Comparison of ENCODE assay signal across 22 cellular contexts in the genomic region with DNA sequence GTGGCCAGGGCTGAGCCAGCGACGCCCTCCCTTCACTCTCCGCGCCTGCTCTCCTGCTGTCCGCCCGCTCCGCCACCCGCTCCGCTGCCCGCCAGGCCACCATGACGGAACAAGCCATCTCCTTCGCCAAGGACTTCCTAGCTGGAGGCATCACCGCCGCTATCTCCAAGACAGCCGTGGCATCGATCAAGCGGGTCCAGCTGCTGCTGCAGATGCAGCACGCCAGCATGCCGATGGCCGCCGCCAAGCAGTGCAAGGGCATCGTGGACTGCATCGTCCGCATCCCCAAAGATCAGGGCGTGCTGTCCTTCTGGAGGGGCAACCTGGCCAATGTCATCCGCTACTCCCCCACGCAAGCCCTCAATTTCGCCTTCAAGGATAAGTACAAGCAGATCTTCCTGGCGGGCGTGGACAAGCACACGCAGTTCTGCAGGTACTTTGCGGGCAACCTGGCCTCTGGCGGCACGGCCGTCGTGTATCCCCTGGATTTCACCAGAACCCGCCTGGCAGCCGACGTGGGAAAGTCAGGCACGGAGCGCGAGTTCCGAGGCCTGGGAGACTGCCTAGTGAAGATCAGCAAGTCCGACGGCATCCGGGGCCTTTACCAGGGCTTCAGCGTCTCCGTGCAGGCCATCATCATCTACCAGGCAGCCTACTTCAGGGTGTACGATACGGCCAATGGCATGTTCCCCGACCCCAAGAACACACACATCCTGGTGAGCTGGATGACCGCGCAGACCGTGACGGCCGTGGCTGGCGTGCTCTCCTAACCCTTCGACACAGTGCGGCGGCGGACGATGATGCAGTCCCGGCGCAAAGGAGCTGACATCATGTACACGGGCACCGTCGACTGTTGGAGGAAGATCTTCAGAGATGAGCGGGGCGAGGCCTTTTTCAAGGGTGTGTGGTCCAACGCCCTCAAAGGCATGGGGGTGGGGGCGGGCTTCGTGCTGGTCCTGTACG.
DNase-seq lines count a peak whose midpoint lies in the region; ATAC-seq and TF ChIP-seq lines count a peak whose summit lies in the region.
"Had no signal": no experiment of that assay in that cellular context is flagged by ENCODE, and none has a peak within 500 bp of the region (broad histone marks: within the 10 kb centered on the region; RNA-seq: fewer than 3 reads in every experiment).

No MANE protein-coding gene starts in this region.

- H3K9ac ChIP-seq in IMR-90 (ENCODE audit: low read depth, low read length): no peak overlapping the region

- WGBS in IMR-90 (ENCODE audit: extremely low coverage in 2 of 2, insufficient read length in 1 of 2), 2 experiments: 92% methylated on average over 37 of the region's 73 CpGs; no CpG with 5 or more reads in 1 of the 2 experiments
- WGBS in spleen, 5 donors: 93 to 97% (median 97%) methylated on average over 57 to 73 of the region's 73 CpGs

- CTCF ChIA-PET in IMR-90 (lab: Yijun Ruan, JAX): no interaction called here

- H4K5ac ChIP-seq in IMR-90 (ENCODE audit: low read depth, low read length): no peak overlapping the region

- no peak overlapping the region for H2BK120ac ChIP-seq in IMR-90 (ENCODE audit: low read depth, low read length)

- H2BK20ac ChIP-seq in IMR-90 (ENCODE audit: low read depth, low read length): no peak overlapping the region

- H3K56ac ChIP-seq in IMR-90 (ENCODE audit: extremely low read depth, insufficient read depth, low read length): no peak overlapping the region

- ATAC-seq in IMR-90 (ENCODE audit: low read depth) (no peak), lower lobe of right lung (peak in 1 of 2 donors; percentile 17)
- ATAC-seq: A549; CD8-positive, alpha-beta T cell; HepG2; K562; PC-3 had no signal

- DNase-seq in Daoy (ENCODE audit: low read depth) (peak; percentile 5), IMR-90 (no peak), lower lobe of right lung (peak; percentile 43), spleen (peak; percentile 71), SW 1271 (lab: John Stamatoyannopoulos, UW) (no peak), H7 (no peak)
- DNase-seq in stimulated activated CD4-positive, alpha-beta T cell treated with anti-CD3 and anti-CD28 coated beads, Interleukin-1b, Interleukin-23, amount 100 ng/mL, for 48 hours: no peak
- DNase-seq: Caco-2; CD8-positive, alpha-beta T cell; DMS79; GF-D8; NCI-H2029; NCI-H446 treated with DMSO at 0.1 percent for 48 hours; NCI-H526; NCI-H82; NK-92 treated with Interleukin-12 subunit alpha and Interleukin-12 subunit beta, amount 100 ng/mL, for 24 hours; PC-3; SHP77 had no signal

- H3K9me1 ChIP-seq in IMR-90 (ENCODE audit: insufficient read depth, low read length): no peaks in the 10 kb centered on the region

- H3K23ac ChIP-seq in IMR-90 (ENCODE audit: low read depth, low read length): no peak overlapping the region

- TF ChIP-seq POLR2A in IMR-90 (IDR thresholded peaks at IDR 0.05; ENCODE audit: low read depth, low read length) (no peak), spleen (IDR thresholded peaks at IDR 0.05) (no peak)

- intact Hi-C loops in IMR-90 (cut with micrococcal nuclease) (no loop called here), lower lobe of right lung (cut with DNase I) (no loop called here), spleen (cut with DNase I; ENCODE audit: low total_unique reads) (no loop called here)

- H3K4me3 ChIP-seq in IMR-90 (ENCODE audit: insufficient read depth, low read depth, low read length) (no peak overlapping the region), lower lobe of right lung (no peak overlapping the region), spleen (no peak overlapping the region), H7 (ENCODE audit: insufficient read depth, low read depth, low read length) (no peak overlapping the region)
- H3K4me3 ChIP-seq: A549, K562 had no signal

- H2BK15ac ChIP-seq in IMR-90 (ENCODE audit: low read depth, low read length): no peak overlapping the region

- H4K91ac ChIP-seq in IMR-90 (ENCODE audit: insufficient read depth, low read depth, low read length): no peak overlapping the region

- peaks cover 11% of the 10 kb centered on the region; the same call in 1 of the 2 replicates for H3K9me3 ChIP-seq in IMR-90 (ENCODE audit: control insufficient read depth, insufficient read depth, low read length)
- peaks cover 5% of the 10 kb centered on the region for H3K9me3 ChIP-seq in lower lobe of right lung
- peaks cover 0 to 21% (median 13%) of the 10 kb centered on the region in 8 donors for H3K9me3 ChIP-seq in spleen
- H3K9me3 ChIP-seq: A549, Caco-2 had no signal

- H3K4me2 ChIP-seq in IMR-90 (ENCODE audit: low read depth, low read length): no peak overlapping the region
- H3K4me2 ChIP-seq: A549 had no signal

- no peaks in the 10 kb centered on the region for H3K36me3 ChIP-seq in IMR-90 (ENCODE audit: control insufficient read depth, insufficient read depth, low read length)
- H3K36me3 ChIP-seq in lower lobe of right lung: no peaks in the 10 kb centered on the region
- H3K36me3 ChIP-seq in spleen: no peaks in the 10 kb centered on the region
- H3K36me3 ChIP-seq in H7 (replicated peaks; ENCODE audit: control insufficient read depth, insufficient read depth, low read length): no peaks in the 10 kb centered on the region

- H4K8ac ChIP-seq in IMR-90 (ENCODE audit: low read depth in 2 of 2, low read length in 2 of 2): no peak overlapping the region

- POLR2A ChIA-PET in IMR-90 (lab: Charles Lee; ENCODE audit: unreplicated experiment): no interaction called here

- H4K20me1 ChIP-seq in IMR-90 (ENCODE audit: insufficient read depth, low read length): no peaks in the 10 kb centered on the region

- dilution Hi-C loops in IMR-90 (cut with HindIII; ENCODE audit: low sequenced_read_pairs, unreplicated experiment): no loop called here

- H3K79me1 ChIP-seq in IMR-90 (ENCODE audit: low read depth in 1 of 2, low read length in 2 of 2): no peaks in the 10 kb centered on the region

- no peak overlapping the region for H2AK5ac ChIP-seq in IMR-90 (ENCODE audit: low read depth, low read length)

- no peak for TF ChIP-seq RAD21 in IMR-90 (IDR thresholded peaks at IDR 0.05; ENCODE audit: low read length)

- peak overlapping the region; percentile 23 for H2AFZ ChIP-seq in IMR-90 (replicated peaks; ENCODE audit: low read length, poor library complexity)

- no peaks in the 10 kb centered on the region for H3K27me3 ChIP-seq in IMR-90 (ENCODE audit: control insufficient read depth, insufficient read depth, low read length)
- H3K27me3 ChIP-seq in lower lobe of right lung (ENCODE audit: low read depth): no peaks in the 10 kb centered on the region
- H3K27me3 ChIP-seq in spleen (replicated peaks in 1 of 7): no peaks in the 10 kb centered on the region
- no peaks in the 10 kb centered on the region for H3K27me3 ChIP-seq in H7 (ENCODE audit: control insufficient read depth, insufficient read depth, low read length)

- H3K4ac ChIP-seq in IMR-90 (ENCODE audit: low read depth, low read length): no peak overlapping the region

- H3K14ac ChIP-seq in IMR-90 (replicated peaks; ENCODE audit: low read depth, low read length): no peak overlapping the region

- H3K27ac ChIP-seq in IMR-90 (ENCODE audit: insufficient read depth, low read length): no peak overlapping the region
- no peak overlapping the region for H3K27ac ChIP-seq in lower lobe of right lung
- no peak overlapping the region for H3K27ac ChIP-seq in spleen
- H3K27ac ChIP-seq: A549, C4-2B had no signal

- no peak overlapping the region for H2AK9ac ChIP-seq in IMR-90 (replicated peaks; ENCODE audit: low read depth, low read length, poor library complexity)

- in situ Hi-C loops in IMR-90 (cut with MboI; ENCODE audit: low sequenced_read_pairs): no loop called here

- H2BK5ac ChIP-seq in IMR-90 (ENCODE audit: low read depth, low read length, poor library complexity, severe bottlenecking): no peak overlapping the region

- H3K4me1 ChIP-seq in IMR-90 (ENCODE audit: control insufficient read depth, insufficient read depth, low read length) (no peaks in the 10 kb centered on the region), lower lobe of right lung (no peaks in the 10 kb centered on the region), spleen (no peaks in the 10 kb centered on the region)
- H3K4me1 ChIP-seq: A549, Caco-2 had no signal

- no TSS peak for BruUV-seq in IMR-90 (replicated peaks; lab: Mats Ljungman, UMichigan)

- no peak for TF ChIP-seq CTCF in IMR-90 (conservative IDR thresholded peaks at IDR 0.05; ENCODE audit: low read depth, low read length)
- TF ChIP-seq CTCF in lower lobe of right lung (IDR thresholded peaks at IDR 0.05): no peak
- no peak for TF ChIP-seq CTCF in spleen (IDR thresholded peaks at IDR 0.05 in 8 of 11, conservative IDR thresholded peaks at IDR 0.05 in 3 of 11)

- H3K18ac ChIP-seq in IMR-90 (ENCODE audit: low read depth, low read length): no peak overlapping the region

TF ChIP-seq in IMR-90, 13 proteins besides CTCF, POLR2A, EP300 and RAD21:
- TF ChIP-seq CEBPB (IDR thresholded peaks at IDR 0.05; ENCODE audit: low read depth, low read length): no peak
- TF ChIP-seq SMC3 (IDR thresholded peaks at IDR 0.05; ENCODE audit: low read depth, low read length): no peak
- TF ChIP-seq RCOR1 (IDR thresholded peaks at IDR 0.05; ENCODE audit: insufficient replicate concordance, low read length): no peak

Comparison
In these comparisons a context has a peak if more than half of its experiments do, and no peak if none do; other contexts are left out.
1. DNase-seq: peak in Daoy (single experiment), lower lobe of right lung (single experiment) and spleen (single experiment); none in IMR-90 (single experiment), stimulated activated CD4-positive, alpha-beta T cell treated with anti-CD3 and anti-CD28 coated beads, Interleukin-1b, Interleukin-23, amount 100 ng/mL, for 48 hours (single experiment), SW 1271 (0 of 2) and H7 (single experiment).